ENCODE assay signal across 8 cellular contexts in genomic region chr2:74391580-74392448, GRCh38.
DNase-seq lines count a peak whose midpoint lies in the region; ATAC-seq lines count a peak whose summit lies in the region.

No MANE protein-coding gene starts in this region.

- DNase-seq in AG08395 (ENCODE audit: low spot score) (peak; percentile 95), NCI-H446 treated with DMSO at 0.1 percent for 48 hours (lab: John Stamatoyannopoulos, UW) (peak; percentile 77), cerebellar nuclear complex (lab: John Stamatoyannopoulos, UW) (peak; percentile 77 to 82), kidney glomerular epithelial cell (lab: John Stamatoyannopoulos, UW) (peak; percentile 88)
- peak; percentile 96 for DNase-seq in activated CD4-positive, CD25-positive, alpha-beta regulatory T cell treated with anti-CD3 and anti-CD28 coated beads, Interleukin-2, amount 50 U/mL, for 72 hours
- DNase-seq in stimulated activated CD4-positive, alpha-beta T cell treated with anti-CD3 and anti-CD28 coated beads, Interleukin-1b, Interleukin-23, amount 100 ng/mL, for 1 hour (ENCODE audit: low read depth in 2 of 2), result peak; percentile 90 to 94

- ATAC-seq in GM18907 (IDR thresholded peaks at IDR 0.05; ENCODE audit: unreplicated experiment) (peak; percentile 71), HG03196 (IDR thresholded peaks at IDR 0.05; ENCODE audit: unreplicated experiment) (peak; percentile 66)

Comparison
In these comparisons a context has a peak if more than half of its experiments do, and no peak if none do; other contexts are left out.
1. Peak in every context shown above with its lines: DNase-seq and ATAC-seq.